In the genomic region with DNA sequence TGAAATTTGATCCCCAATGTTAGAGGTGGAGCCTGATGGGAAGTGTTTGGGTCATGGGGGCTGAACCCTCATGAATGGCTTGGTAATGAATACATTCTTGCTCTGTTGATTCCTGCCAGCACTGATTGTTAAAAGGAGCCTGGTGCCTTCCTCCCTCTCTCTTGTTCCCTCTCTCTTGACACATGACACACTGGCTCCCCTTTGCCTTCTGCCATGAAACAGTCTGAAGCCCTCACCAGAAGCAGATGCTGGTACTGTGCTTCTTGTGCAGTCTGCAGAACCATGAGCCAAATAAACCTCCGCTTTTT, we compare ENCODE assay signal across 8 cellular contexts. TPM values are rescaled to one million over a fixed set of nuclear protein-coding genes. Genes with fewer than 3 reads are reported as not detected.
DNase-seq lines count a peak whose midpoint lies in the region; ATAC-seq and TF ChIP-seq lines count a peak whose summit lies in the region.
"Had no signal": no experiment of that assay in that cellular context is flagged by ENCODE, and none has a peak within 500 bp of the region (broad histone marks: within the 10 kb centered on the region; RNA-seq: fewer than 3 reads in every experiment).

No MANE protein-coding gene starts in this region.

- H3K4me1 ChIP-seq in lower lobe of right lung = peaks cover 19% of the 10 kb centered on the region

- H3K27me3 ChIP-seq in lower lobe of right lung (ENCODE audit: low read depth) = no peaks in the 10 kb centered on the region
- no peaks in the 10 kb centered on the region for H3K27me3 ChIP-seq in WERI-Rb-1 (ENCODE audit: insufficient read depth, low read depth, severe bottlenecking)

- TF ChIP-seq CTCF in lower lobe of right lung (IDR thresholded peaks at IDR 0.05) (no peak), WERI-Rb-1 (IDR thresholded peaks at IDR 0.05; ENCODE audit: low read depth, low read length) (no peak)

- intact Hi-C loops in lower lobe of right lung (cut with DNase I) = no loop called here

- peak overlapping the region; percentile 39 for H3K27ac Mint-ChIP-seq in T-helper 17 cell

- DNase-seq in T-helper 17 cell = no peak
- no peak for DNase-seq in lower lobe of right lung
- DNase-seq in NOMO-1 treated with DMSO at 0.1 percent for 48 hours (lab: John Stamatoyannopoulos, UW; ENCODE audit: unreplicated experiment) = no peak
- no peak for DNase-seq in WERI-Rb-1

- ATAC-seq in GM19452 (IDR thresholded peaks at IDR 0.05; ENCODE audit: unreplicated experiment) (peak; percentile 32), HG03064 (IDR thresholded peaks at IDR 0.05; ENCODE audit: low read depth, unreplicated experiment) (peak; percentile 20), T-helper 17 cell (no peak), lower lobe of right lung (peak in 1 of 2 donors; percentile 8), esophagus mucosa (no peak)

- peak overlapping the region; percentile 61 for H3K27ac ChIP-seq in lower lobe of right lung
- H3K27ac ChIP-seq in WERI-Rb-1 = no peak overlapping the region
- H3K27ac ChIP-seq: VCaP had no signal

- H3K4me1 Mint-ChIP-seq in T-helper 17 cell = peaks cover 8% of the 10 kb centered on the region

- H3K4me3 ChIP-seq in lower lobe of right lung = no peak overlapping the region
- no peak overlapping the region for H3K4me3 ChIP-seq in WERI-Rb-1 (ENCODE audit: low read depth, low read length)

- H3K36me3 Mint-ChIP-seq in T-helper 17 cell (ENCODE audit: low read depth) = no peaks in the 10 kb centered on the region

- H3K9me3 ChIP-seq in T-helper 17 cell (ENCODE audit: control insufficient read depth, low read length, poor library complexity, severe bottlenecking) = no peaks in the 10 kb centered on the region
- no peaks in the 10 kb centered on the region for H3K9me3 ChIP-seq in lower lobe of right lung
- no peaks in the 10 kb centered on the region for H3K9me3 ChIP-seq in WERI-Rb-1 (ENCODE audit: severe bottlenecking)

- no peaks in the 10 kb centered on the region for H3K36me3 ChIP-seq in lower lobe of right lung
- H3K36me3 ChIP-seq in WERI-Rb-1 = no peaks in the 10 kb centered on the region

- H3K27me3 Mint-ChIP-seq in T-helper 17 cell = no peaks in the 10 kb centered on the region

- H3K4me3 Mint-ChIP-seq in T-helper 17 cell = no peak overlapping the region

RNA-seq across cellular contexts. Expression of a gene that starts 30.6 kb away (rescaled TPM):
- total RNA-seq in T-helper 17 cell (10 to 100 TPM; 76.5 to 89.0 TPM), lower lobe of right lung (36.8 TPM), esophagus mucosa (16.4 TPM)

Comparison
In these comparisons a context has a peak if more than half of its experiments do, and no peak if none do; other contexts are left out.
1. ATAC-seq: peak in GM19452 (single experiment) and HG03064 (single experiment); none in T-helper 17 cell (single experiment) and esophagus mucosa (single experiment).